ENCODE assay signal across 12 cellular contexts in genomic region chr6:130105996-130106704, GRCh38.
DNase-seq lines count a peak whose midpoint lies in the region; ATAC-seq and TF ChIP-seq lines count a peak whose summit lies in the region.
"Had no signal": no experiment of that assay in that cellular context is flagged by ENCODE, and none has a peak within 500 bp of the region (broad histone marks: within the 10 kb centered on the region; RNA-seq: fewer than 3 reads in every experiment).

No MANE protein-coding gene starts in this region.

- H3K9me3 ChIP-seq in upper lobe of left lung (no peaks in the 10 kb centered on the region), tibial nerve (peaks cover 0 to 10% (median 0%) of the 10 kb centered on the region in 4 donors)
- H3K9me3 ChIP-seq: body of pancreas, SK-N-SH had no signal

- no peak overlapping the region for H3K4me3 ChIP-seq in HL-60 (replicated peaks; ENCODE audit: insufficient read depth, low read length)
- H3K4me3 ChIP-seq in upper lobe of left lung, result no peak overlapping the region
- no peak overlapping the region for H3K4me3 ChIP-seq in tibial nerve
- H3K4me3 ChIP-seq: body of pancreas, lower lobe of right lung had no signal

- ATAC-seq in GM19035 (IDR thresholded peaks at IDR 0.05; ENCODE audit: unreplicated experiment), result peak; percentile 84
- peak; percentile 88 for ATAC-seq in HG02678 (IDR thresholded peaks at IDR 0.05; ENCODE audit: unreplicated experiment)
- no peak for ATAC-seq in upper lobe of left lung (ENCODE audit: low FRiP score in 2 of 2)
- ATAC-seq: body of pancreas, lower lobe of right lung had no signal

- TF ChIP-seq POLR2A in upper lobe of left lung (IDR thresholded peaks at IDR 0.05) (no peak), tibial nerve (IDR thresholded peaks at IDR 0.05) (no peak)

- no peak for TF ChIP-seq CTCF in HL-60 (IDR thresholded peaks at IDR 0.05; ENCODE audit: insufficient read depth, low read length)
- no peak for TF ChIP-seq CTCF in upper lobe of left lung (IDR thresholded peaks at IDR 0.05)
- TF ChIP-seq CTCF in tibial nerve (IDR thresholded peaks at IDR 0.05), result no peak

- H3K4me1 ChIP-seq in upper lobe of left lung (no peaks in the 10 kb centered on the region), tibial nerve (no peaks in the 10 kb centered on the region)
- H3K4me1 ChIP-seq: body of pancreas, lower lobe of right lung had no signal

- WGBS in upper lobe of left lung, 2 donors, result 80 to 84% methylated on average over 4 of the region's 4 CpGs
- WGBS in tibial nerve, 2 donors, result 83 to 88% methylated on average over 4 of the region's 4 CpGs

- H3K27me3 ChIP-seq in HL-60 (ENCODE audit: insufficient read depth, poor library complexity, severe bottlenecking) (no peaks in the 10 kb centered on the region), upper lobe of left lung (no peaks in the 10 kb centered on the region), tibial nerve (no peaks in the 10 kb centered on the region)
- H3K27me3 ChIP-seq: body of pancreas had no signal

- H3K36me3 ChIP-seq in upper lobe of left lung (peaks cover 0 to 3% (median 0%) of the 10 kb centered on the region in 4 donors), tibial nerve (peaks cover 0 to 45% (median 0%) of the 10 kb centered on the region in 3 donors)
- H3K36me3 ChIP-seq: lower lobe of right lung had no signal

- H3K27ac ChIP-seq in HL-60 (replicated peaks) (peak overlapping the region; percentile 51), substantia nigra (ENCODE audit: low read depth, low read length, poor library complexity, severe bottlenecking) (no peak overlapping the region), upper lobe of left lung (no peak overlapping the region), tibial nerve (no peak overlapping the region)
- H3K27ac ChIP-seq: body of pancreas, lower lobe of right lung had no signal

- DNase-seq in HL-60 (ENCODE audit: low read depth in 1 of 2, low spot score in 1 of 2), result peak in 1 of 2 experiments; percentile 73
- DNase-seq in medulla oblongata (ENCODE audit: extremely low spot score), result peak; percentile 21
- DNase-seq in substantia nigra (lab: John Stamatoyannopoulos, UW), result no peak
- no peak for DNase-seq in upper lobe of left lung
- DNase-seq in tibial nerve (ENCODE audit: low spot score in 2 of 2), result no peak
- no peak for DNase-seq in activated CD8-positive, alpha-beta memory T cell treated with anti-CD3 and anti-CD28 coated beads, Interleukin-2, amount 50 U/mL, for 4 hours
- DNase-seq: body of pancreas, lower lobe of right lung, NCI-H146, SK-N-SH had no signal

- no peak for TF ChIP-seq EP300 in upper lobe of left lung (IDR thresholded peaks at IDR 0.05)
- no peak for TF ChIP-seq EP300 in tibial nerve (IDR thresholded peaks at IDR 0.05)

Comparison
In these comparisons a context has a peak if more than half of its experiments do, and no peak if none do; other contexts are left out.
1. ATAC-seq: peak in GM19035 (single experiment) and HG02678 (single experiment); none in upper lobe of left lung (0 of 2).